8 cellular contexts compared by ENCODE assay signal in genomic region chr13:67230243-67230773, GRCh38. TPM values are rescaled to one million over a fixed set of nuclear protein-coding genes. Genes with fewer than 3 reads are reported as not detected.
DNase-seq lines count a peak whose midpoint lies in the region; ATAC-seq and TF ChIP-seq lines count a peak whose summit lies in the region.

TSS of gene PCDH9 (minus strand) at chr13:67230336. CDS start at chr13:67228440, 1,896 bp downstream.

- ATAC-seq in GM18907 (IDR thresholded peaks at IDR 0.05; ENCODE audit: unreplicated experiment): peak; percentile 99
- ATAC-seq in HG03139 (IDR thresholded peaks at IDR 0.05; ENCODE audit: unreplicated experiment): peak; percentile 97

- DNase-seq in ACHN (peak; percentile 94), NCI-H2227 treated with DMSO at 0.1 percent for 48 hours (lab: John Stamatoyannopoulos, UW) (peak; percentile 87), chondrocyte (ENCODE audit: low spot score) (peak; percentile 98), kidney epithelial cell (ENCODE audit: low read depth) (peak; percentile 77)
- peak; percentile 66 for DNase-seq in activated CD4-positive, alpha-beta T cell treated with anti-CD3 and anti-CD28 coated beads for 1 hour
- peak; percentile 92 for DNase-seq in stimulated activated CD4-positive, alpha-beta T cell treated with anti-CD3 and anti-CD28 coated beads, Interleukin-15, amount 100 ng/mL, for 24 hours

- no peaks in the 10 kb centered on the region for H3K36me3 Mint-ChIP-seq in chondrocyte (ENCODE audit: low read depth)

- no peaks in the 10 kb centered on the region for H3K27me3 Mint-ChIP-seq in chondrocyte (ENCODE audit: low read depth)

- H3K4me3 ChIP-seq in kidney epithelial cell (ENCODE audit: low read depth, low read length): peak within 1 kb of the TSS; percentile 76

- H3K36me3 ChIP-seq in kidney epithelial cell (ENCODE audit: control insufficient read depth, insufficient read depth, low read length): no peaks in the 10 kb centered on the region

- no peaks in the 10 kb centered on the region for H3K9me3 Mint-ChIP-seq in chondrocyte (ENCODE audit: low read depth)

- no peak within 1 kb of the TSS for H3K4me3 Mint-ChIP-seq in chondrocyte (ENCODE audit: unreplicated experiment)

- TF ChIP-seq CTCF in chondrocyte (IDR thresholded peaks at IDR 0.05) (no peak), kidney epithelial cell (IDR thresholded peaks at IDR 0.05; ENCODE audit: insufficient read depth, low read length, poor library complexity, severe bottlenecking) (no peak)

- in situ Hi-C loops in ACHN (cut with HindIII; ENCODE audit: low pct_ligation_motif_present, low pct_unique_long_range_greater_than_20kb, low sequenced_read_pairs): no loop called here

- peak within 1 kb of the TSS; percentile 93 for H3K27ac Mint-ChIP-seq in chondrocyte (ENCODE audit: unreplicated experiment)

- no peaks in the 10 kb centered on the region for H3K27me3 ChIP-seq in kidney epithelial cell (ENCODE audit: control insufficient read depth, insufficient read depth, low read length)

- H3K4me1 Mint-ChIP-seq in chondrocyte (ENCODE audit: low read depth): peaks cover 14% of the 10 kb centered on the region

RNA-seq across cellular contexts. Expression of gene PCDH9, which starts in this region (rescaled TPM):
- 9.8 to 45.4 TPM (median 10.1 TPM) in 3 replicates for total RNA-seq in chondrocyte
- total RNA-seq in kidney epithelial cell: 0.34 and 0.75 TPM in 2 replicates

Comparison
In these comparisons a context has a peak if more than half of its experiments do, and no peak if none do; other contexts are left out.
1. Peak in every context shown above with its lines: DNase-seq, ATAC-seq and H3K4me3 ChIP-seq.
2. Peak in DNase-seq and H3K4me3 ChIP-seq in kidney epithelial cell; RNA of the gene not detected or under 1 TPM.